Comparison of ENCODE assay signal across 22 cellular contexts in the genomic region with DNA sequence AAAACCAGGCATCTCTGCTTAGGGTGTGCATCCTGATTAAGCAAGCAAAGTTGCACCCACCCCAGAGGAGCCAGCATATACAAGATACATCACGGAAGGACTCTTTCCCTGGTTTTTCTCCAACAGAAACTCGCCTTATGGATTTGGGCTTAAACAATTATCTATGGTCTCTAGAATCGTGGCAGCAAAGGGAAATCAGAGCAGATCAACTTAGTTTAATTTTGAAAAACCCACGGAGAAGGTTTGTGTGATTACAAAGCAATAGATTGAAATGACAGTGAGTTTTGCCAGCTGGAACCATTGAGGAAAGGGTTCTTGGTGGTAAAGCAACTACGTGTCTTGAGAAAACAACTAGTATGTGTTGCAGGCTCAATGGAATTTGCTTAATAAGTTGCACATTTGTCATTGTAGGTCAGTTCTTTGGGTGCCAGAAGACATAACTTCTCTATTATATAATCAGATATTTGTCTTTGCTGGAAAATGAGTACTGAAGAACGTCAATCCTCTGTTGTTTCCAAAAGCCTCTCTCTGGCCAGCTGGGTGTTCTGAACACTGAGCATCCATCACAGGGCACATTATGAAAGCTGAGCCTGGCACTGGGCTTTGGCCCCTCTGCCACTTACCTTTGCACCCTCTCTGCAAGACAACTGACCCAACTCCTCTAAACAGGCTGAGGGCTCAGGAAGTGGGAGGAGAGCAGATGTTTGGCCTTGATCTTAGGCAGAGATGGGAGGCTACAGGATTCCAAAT.
DNase-seq lines count a peak whose midpoint lies in the region; ATAC-seq and TF ChIP-seq lines count a peak whose summit lies in the region.
"Had no signal": no experiment of that assay in that cellular context is flagged by ENCODE, and none has a peak within 500 bp of the region (broad histone marks: within the 10 kb centered on the region; RNA-seq: fewer than 3 reads in every experiment).

No MANE protein-coding gene starts in this region.

- no peaks in the 10 kb centered on the region for H3K79me2 ChIP-seq in Karpas-422 (ENCODE audit: low read length)

- ATAC-seq in left lobe of liver (peak; percentile 92), GM19351 (IDR thresholded peaks at IDR 0.05; ENCODE audit: unreplicated experiment) (no peak)
- ATAC-seq: T-cell had no signal

- H3K9me3 ChIP-seq in Karpas-422 (ENCODE audit: low read length), result no peaks in the 10 kb centered on the region

- H3K27me3 ChIP-seq in Karpas-422 (ENCODE audit: low read length), result no peaks in the 10 kb centered on the region
- H3K27me3 ChIP-seq: tibial nerve had no signal

- H3K4me2 ChIP-seq in Karpas-422 (ENCODE audit: low read depth, low read length, poor library complexity, severe bottlenecking), result no peak overlapping the region

- H3K4me1 ChIP-seq in Karpas-422 (ENCODE audit: low read length), result no peaks in the 10 kb centered on the region

- no peaks in the 10 kb centered on the region for H3K9me2 ChIP-seq in Karpas-422 (replicated peaks; ENCODE audit: insufficient read depth, low read length)

- no peaks in the 10 kb centered on the region for H4K20me1 ChIP-seq in Karpas-422 (ENCODE audit: insufficient read depth, low read depth, low read length)

- TF ChIP-seq CTCF in AG04449 (IDR thresholded peaks at IDR 0.05; ENCODE audit: insufficient read depth, low read length, missing control alignments), result no peak

- CTCF ChIA-PET in AG04449 (lab: Yijun Ruan, JAX), result interaction anchor here (0.9 to 1.7 kb wide), 3 partner anchors 14 to 135 kb away, joined by 3 read pairs; no protein-coding TSS in a partner anchor

- H3K4me3 ChIP-seq in AG04449 (ENCODE audit: low read depth, low read length), result no peak overlapping the region
- H3K4me3 ChIP-seq in Karpas-422 (ENCODE audit: low read length), result no peak overlapping the region
- H3K4me3 ChIP-seq: tibial nerve had no signal

- POLR2A ChIA-PET in AG04449 (lab: Yijun Ruan, JAX), result interaction anchor here (1.5 kb wide), 1 partner anchor 76 kb away, joined by 5 read pairs; a partner anchor contains a TSS

- no peak overlapping the region for H3K9ac ChIP-seq in Karpas-422 (ENCODE audit: low read length)

- DNase-seq in AG04449 (ENCODE audit: low read depth, low spot score) (peak; percentile 53), Karpas-422 (peak; percentile 40), fibroblast of gingiva (ENCODE audit: low read depth) (peak; percentile 86), left lobe of liver (ENCODE audit: low spot score) (peak; percentile 58), SW480 (ENCODE audit: low spot score) (no peak), germinal center (ENCODE audit: low spot score) (no peak)
- DNase-seq in stimulated activated CD8-positive, alpha-beta memory T cell treated with anti-CD3 and anti-CD28 coated beads, Interleukin-4, amount 100 ng/mL, for 48 hours, result no peak
- DNase-seq: activated CD4-positive, alpha-beta T cell treated with anti-CD3 and anti-CD28 coated beads, Interleukin-2, amount 50 U/mL, for 48 hours; DMS153; erythroblast; H7; hippocampal formation; MV-4-11; NCI-H187 treated with DMSO at 0.1 percent for 48 hours; NCI-H446; stimulated activated CD4-positive, alpha-beta T cell treated with anti-CD3 and anti-CD28 coated beads, Interleukin-12 subunit alpha, Interleukin-12 subunit beta, amount 100 ng/mL, for 4 hours; T-cell; WERI-Rb-1 had no signal

- H2AFZ ChIP-seq in Karpas-422 (ENCODE audit: low read length), result no peak overlapping the region

- H3K36me3 ChIP-seq in Karpas-422 (ENCODE audit: insufficient read depth, low read length), result peaks cover 8% of the 10 kb centered on the region; the same call in 1 of the 2 replicates
- H3K36me3 ChIP-seq: WERI-Rb-1 had no signal

- no peak overlapping the region for H3K27ac ChIP-seq in Karpas-422 (ENCODE audit: low read length)
- H3K27ac ChIP-seq: HL-60, RWPE1, WERI-Rb-1 had no signal

Comparison
In these comparisons a context has a peak if more than half of its experiments do, and no peak if none do; other contexts are left out.
1. DNase-seq: peak in AG04449 (single experiment), Karpas-422 (single experiment), fibroblast of gingiva (single experiment) and left lobe of liver (single experiment); none in SW480 (single experiment), germinal center (single experiment) and stimulated activated CD8-positive, alpha-beta memory T cell treated with anti-CD3 and anti-CD28 coated beads, Interleukin-4, amount 100 ng/mL, for 48 hours (single experiment).